ENCODE assay signal across 8 cellular contexts in genomic region chr19:5029596-5029995, GRCh38.
A peak's percentile ranks its signal among the peaks of the same experiment; 100 is the strongest.
DNase-seq lines count a peak whose midpoint lies in the region; ATAC-seq and TF ChIP-seq lines count a peak whose summit lies in the region.
"Not testable (repeated sequence)": the region's sequence is repeated elsewhere in the genome, so short reads cannot be mapped to it uniquely, and the experiment has no call there.

No MANE protein-coding gene starts in this region.

- H3K27ac Mint-ChIP-seq in CD4-positive, alpha-beta memory T cell = peak overlapping the region in 2 of 7 donors; percentile 32 to 53
- H3K27ac Mint-ChIP-seq in activated naive CD4-positive, alpha-beta T cell treated with anti-CD3 and anti-CD28 coated beads, Interleukin-2, amount 50 U/mL, for 72 hours; natural killer cell: not testable (repeated sequence)

- intact Hi-C loops in CD4-positive, alpha-beta memory T cell (cut with micrococcal nuclease); natural killer cell (cut with micrococcal nuclease): not testable (repeated sequence)

- CTCF ChIA-PET in CD4-positive, alpha-beta memory T cell (lab: Charles Lee; ENCODE audit: partially characterized antibody) = interaction anchor here (0.9 to 6.0 kb wide), 10 partner anchors 19 to 220 kb away, joined by 3 to 89 read pairs (median 4); partner anchors contain the start of gene PLIN3

- not testable (repeated sequence) for H3K36me3 Mint-ChIP-seq in CD4-positive, alpha-beta memory T cell; activated naive CD4-positive, alpha-beta T cell treated with anti-CD3 and anti-CD28 coated beads, Interleukin-2, amount 50 U/mL, for 72 hours; natural killer cell

- not testable (repeated sequence) for H3K27me3 Mint-ChIP-seq in CD4-positive, alpha-beta memory T cell; natural killer cell (ENCODE audit: low read depth in 2 of 2)

- not testable (repeated sequence) for H3K4me1 ChIP-seq in CD4-positive, alpha-beta memory T cell (ENCODE audit: insufficient read depth, low read length); foreskin keratinocyte

- ATAC-seq in activated naive CD4-positive, alpha-beta T cell treated with anti-CD3 and anti-CD28 coated beads, Interleukin-2, amount 50 U/mL, for 72 hours = peak; percentile 40 to 43
- ATAC-seq in foreskin keratinocyte (peak; percentile 11), natural killer cell (peak in 2 of 3 donors; percentile 51)

- H3K4me3 Mint-ChIP-seq in CD4-positive, alpha-beta memory T cell; natural killer cell: not testable (repeated sequence)

- DNase-seq in CD4-positive, alpha-beta memory T cell = peak; percentile 45 to 57 (median 47)
- DNase-seq in HK-2 (ENCODE audit: unreplicated experiment) (peak; percentile 61), NCI-H69 (lab: John Stamatoyannopoulos, UW) (peak; percentile 80), WERI-Rb-1 (peak; percentile 86), natural killer cell (peak; percentile 48)
- peak in 1 of 2 donors; percentile 75 for DNase-seq in activated naive CD4-positive, alpha-beta T cell treated with anti-CD3 and anti-CD28 coated beads, Interleukin-2, amount 50 U/mL, for 72 hours (ENCODE audit: low spot score in 2 of 2)
- DNase-seq in foreskin keratinocyte = not testable (repeated sequence)
- DNase-seq in stimulated activated CD8-positive, alpha-beta memory T cell treated with anti-CD3 and anti-CD28 coated beads, Interleukin-2, amount 100 ng/mL, for 1 hour (ENCODE audit: low read depth in 2 of 2) = peak; percentile 32

- not testable (repeated sequence) for H3K27ac ChIP-seq in CD4-positive, alpha-beta memory T cell (ENCODE audit: low read depth, low read length); foreskin keratinocyte
- H3K27ac ChIP-seq in WERI-Rb-1 = peak overlapping the region; percentile 22

- POLR2A ChIA-PET in CD4-positive, alpha-beta memory T cell (lab: Charles Lee; ENCODE audit: partially characterized antibody) = interaction anchor here (1.8 kb wide), 1 partner anchor 161 kb away, joined by 5 read pairs; the partner anchor contains the start of gene PLIN3

- H3K9me3 Mint-ChIP-seq in CD4-positive, alpha-beta memory T cell; activated naive CD4-positive, alpha-beta T cell treated with anti-CD3 and anti-CD28 coated beads, Interleukin-2, amount 50 U/mL, for 72 hours; natural killer cell: not testable (repeated sequence)

- not testable (repeated sequence) for H3K9me3 ChIP-seq in CD4-positive, alpha-beta memory T cell (ENCODE audit: control insufficient read depth in 1 of 2, low read length in 2 of 2); WERI-Rb-1 (ENCODE audit: severe bottlenecking)

- TF ChIP-seq CTCF in WERI-Rb-1 (IDR thresholded peaks at IDR 0.05; ENCODE audit: low read depth, low read length) (peak; percentile 77), foreskin keratinocyte (conservative IDR thresholded peaks at IDR 0.05) (peak; percentile 74), natural killer cell (IDR thresholded peaks at IDR 0.05) (peak; percentile 61)

- not testable (repeated sequence) for H3K36me3 ChIP-seq in CD4-positive, alpha-beta memory T cell (ENCODE audit: insufficient read depth, low read length)
- H3K36me3 ChIP-seq in WERI-Rb-1 = peaks cover 26% of the 10 kb centered on the region

- H3K4me1 Mint-ChIP-seq in CD4-positive, alpha-beta memory T cell = peaks cover 0 to 17% (median 9%) of the 10 kb centered on the region in 4 donors
- peaks cover 11 to 28% of the 10 kb centered on the region in 2 donors for H3K4me1 Mint-ChIP-seq in natural killer cell

- not testable (repeated sequence) for H3K27me3 ChIP-seq in CD4-positive, alpha-beta memory T cell (ENCODE audit: insufficient read depth, low read length); WERI-Rb-1 (ENCODE audit: insufficient read depth, low read depth, severe bottlenecking); foreskin keratinocyte

- not testable (repeated sequence) for H3K4me3 ChIP-seq in CD4-positive, alpha-beta memory T cell (ENCODE audit: low read length in 2 of 2); WERI-Rb-1 (ENCODE audit: low read depth, low read length)
